Comparison of ENCODE assay signal across 16 cellular contexts in the genomic region with DNA sequence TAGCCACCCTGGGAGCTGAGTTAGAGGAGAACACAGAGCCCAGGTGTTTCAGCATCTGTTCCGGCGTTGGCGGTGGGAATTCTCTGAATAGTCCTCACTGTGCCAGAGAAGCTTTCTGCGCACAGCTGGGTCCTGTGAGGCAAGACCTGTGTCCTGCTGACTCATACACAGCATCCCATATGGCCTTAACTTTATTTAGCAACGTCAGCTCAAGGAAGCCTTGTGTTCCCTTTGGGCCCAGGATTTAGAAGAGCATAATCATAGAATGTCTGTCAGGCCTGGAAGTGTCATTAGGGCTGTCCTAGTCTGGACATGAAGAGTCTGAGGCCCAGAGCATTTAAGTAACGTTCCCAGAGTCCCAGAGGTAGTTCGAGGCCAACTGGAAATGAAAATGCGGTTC.
DNase-seq lines count a peak whose midpoint lies in the region; ATAC-seq and TF ChIP-seq lines count a peak whose summit lies in the region.
"Had no signal": no experiment of that assay in that cellular context is flagged by ENCODE, and none has a peak within 500 bp of the region (broad histone marks: within the 10 kb centered on the region; RNA-seq: fewer than 3 reads in every experiment).

No MANE protein-coding gene starts in this region.

- no peak overlapping the region for H3K4me3 ChIP-seq in BLaER1
- peak overlapping the region; percentile 7 for H3K4me3 ChIP-seq in SU-DHL-6 (ENCODE audit: insufficient read depth, low read length, poor library complexity, severe bottlenecking)
- no peak overlapping the region for H3K4me3 ChIP-seq in osteoblast (ENCODE audit: insufficient read depth, low read length)
- H3K4me3 ChIP-seq: dorsolateral prefrontal cortex, right lobe of liver had no signal

- H3K79me2 ChIP-seq in SU-DHL-6 (ENCODE audit: insufficient read depth, low read length) (peaks cover 96% of the 10 kb centered on the region), osteoblast (ENCODE audit: insufficient read depth, low read length) (no peaks in the 10 kb centered on the region)

- TF ChIP-seq CTCF in SU-DHL-6 (IDR thresholded peaks at IDR 0.05; ENCODE audit: insufficient read depth, low read length, poor library complexity, severe bottlenecking) (no peak), glutamatergic neuron (IDR thresholded peaks at IDR 0.05; ENCODE audit: partially characterized antibody, unreplicated experiment) (no peak), osteoblast (IDR thresholded peaks at IDR 0.05; ENCODE audit: extremely low read depth, low read depth, low read length) (no peak)

- H2AFZ ChIP-seq in SU-DHL-6 (ENCODE audit: low read depth, low read length, severe bottlenecking) (no peak overlapping the region), osteoblast (ENCODE audit: low read length) (peak overlapping the region; percentile 82)

- no peaks in the 10 kb centered on the region for H3K27me3 ChIP-seq in BLaER1
- H3K27me3 ChIP-seq in SU-DHL-6 (ENCODE audit: low read length) = no peaks in the 10 kb centered on the region
- no peaks in the 10 kb centered on the region for H3K27me3 ChIP-seq in osteoblast (ENCODE audit: insufficient read depth, low read length)
- H3K27me3 ChIP-seq: dorsolateral prefrontal cortex, right lobe of liver had no signal

- H3K27ac Mint-ChIP-seq in glutamatergic neuron (ENCODE audit: unreplicated experiment) = peak overlapping the region; percentile 83
- H3K27ac Mint-ChIP-seq: natural killer cell treated with Interleukin-12 subunit alpha and Interleukin-12 subunit beta and Interleukin-15 and Interleukin-18, amount 100 ng/mL, for 72 hours had no signal

- H3K36me3 ChIP-seq in BLaER1 (no peaks in the 10 kb centered on the region), SU-DHL-6 (ENCODE audit: low read length) (peaks cover 7% of the 10 kb centered on the region; the same call in 1 of the 2 replicates), osteoblast (ENCODE audit: insufficient read depth, low read length) (no peaks in the 10 kb centered on the region)
- H3K36me3 ChIP-seq: right lobe of liver had no signal

- H3K9me3 Mint-ChIP-seq in glutamatergic neuron (ENCODE audit: unreplicated experiment) = peaks cover 6% of the 10 kb centered on the region
- H3K9me3 Mint-ChIP-seq: natural killer cell treated with Interleukin-12 subunit alpha and Interleukin-12 subunit beta and Interleukin-15 and Interleukin-18, amount 100 ng/mL, for 72 hours had no signal

- H3K9me3 ChIP-seq in BLaER1 (no peaks in the 10 kb centered on the region), SU-DHL-6 (ENCODE audit: insufficient read depth, low read length) (no peaks in the 10 kb centered on the region), osteoblast (ENCODE audit: low read depth, low read length) (no peaks in the 10 kb centered on the region)
- H3K9me3 ChIP-seq: right lobe of liver had no signal

- no peaks in the 10 kb centered on the region for H3K9me2 ChIP-seq in SU-DHL-6 (replicated peaks; ENCODE audit: insufficient read depth, low read length)

- H3K4me3 Mint-ChIP-seq in glutamatergic neuron (ENCODE audit: unreplicated experiment) = no peak overlapping the region
- H3K4me3 Mint-ChIP-seq: natural killer cell treated with Interleukin-12 subunit alpha and Interleukin-12 subunit beta and Interleukin-15 and Interleukin-18, amount 100 ng/mL, for 72 hours had no signal

- H3K4me1 ChIP-seq in BLaER1 (peaks cover 61% of the 10 kb centered on the region), osteoblast (ENCODE audit: insufficient read depth, low read length) (peaks cover 20% of the 10 kb centered on the region)
- H3K4me1 ChIP-seq: right lobe of liver had no signal

- no peak overlapping the region for H3K9ac ChIP-seq in BLaER1
- H3K9ac ChIP-seq in SU-DHL-6 (ENCODE audit: low read length) = peak overlapping the region; percentile 22

- DNase-seq in glutamatergic neuron = peak; percentile 34
- DNase-seq in osteoblast (ENCODE audit: insufficient read length, low spot score, missing footprints) = no peak
- DNase-seq in mesenteric fat pad (ENCODE audit: low spot score) = no peak
- no peak for DNase-seq in stimulated activated CD4-positive, alpha-beta T cell treated with anti-CD3 and anti-CD28 coated beads, Interleukin-1b, Interleukin-23, amount 100 ng/mL, for 48 hours
- DNase-seq in stimulated activated CD8-positive, alpha-beta memory T cell treated with anti-CD3 and anti-CD28 coated beads, Interleukin-4, amount 100 ng/mL, for 48 hours = no peak
- DNase-seq: activated CD4-positive, alpha-beta T cell treated with anti-CD3 and anti-CD28 coated beads for 1 hour; activated T-cell treated with anti-CD3 and anti-CD28 coated beads, Interleukin-2, amount 50 U/mL, for 48 hours; COR-L47; dorsolateral prefrontal cortex; NCI-H1092; OCI-M1; right lobe of liver had no signal

- H4K20me1 ChIP-seq in BLaER1 (no peaks in the 10 kb centered on the region), SU-DHL-6 (ENCODE audit: low read depth, low read length) (no peaks in the 10 kb centered on the region), osteoblast (ENCODE audit: insufficient read depth, low read length) (no peaks in the 10 kb centered on the region)

- no peak for ATAC-seq in GM19324 (IDR thresholded peaks at IDR 0.05; ENCODE audit: low FRiP score, unreplicated experiment)
- ATAC-seq: natural killer cell treated with Interleukin-12 subunit alpha and Interleukin-12 subunit beta and Interleukin-15 and Interleukin-18, amount 100 ng/mL, for 72 hours had no signal

- no peaks in the 10 kb centered on the region for H3K36me3 Mint-ChIP-seq in glutamatergic neuron (ENCODE audit: unreplicated experiment)
- H3K36me3 Mint-ChIP-seq: natural killer cell treated with Interleukin-12 subunit alpha and Interleukin-12 subunit beta and Interleukin-15 and Interleukin-18, amount 100 ng/mL, for 72 hours had no signal

- H3K27ac ChIP-seq in BLaER1 (no peak overlapping the region), SU-DHL-6 (ENCODE audit: low read depth, low read length) (peak overlapping the region; percentile 69), osteoblast (ENCODE audit: low read depth, low read length) (no peak overlapping the region)
- H3K27ac ChIP-seq: right lobe of liver had no signal

- peaks cover 41% of the 10 kb centered on the region for H3K4me1 Mint-ChIP-seq in glutamatergic neuron (ENCODE audit: low read depth, unreplicated experiment)

- H3F3A ChIP-seq in SU-DHL-6 (ENCODE audit: insufficient read depth) = peaks cover 47% of the 10 kb centered on the region

- peaks cover 6% of the 10 kb centered on the region for H3K27me3 Mint-ChIP-seq in glutamatergic neuron (ENCODE audit: unreplicated experiment)
- H3K27me3 Mint-ChIP-seq: natural killer cell treated with Interleukin-12 subunit alpha and Interleukin-12 subunit beta and Interleukin-15 and Interleukin-18, amount 100 ng/mL, for 72 hours had no signal

- H3K4me2 ChIP-seq in BLaER1 = peak overlapping the region; percentile 40
- peak overlapping the region; percentile 50 for H3K4me2 ChIP-seq in SU-DHL-6 (ENCODE audit: low read depth, low read length, poor library complexity, severe bottlenecking)
- H3K4me2 ChIP-seq in osteoblast (ENCODE audit: insufficient read depth, low read length) = no peak overlapping the region
